In the genomic region with DNA sequence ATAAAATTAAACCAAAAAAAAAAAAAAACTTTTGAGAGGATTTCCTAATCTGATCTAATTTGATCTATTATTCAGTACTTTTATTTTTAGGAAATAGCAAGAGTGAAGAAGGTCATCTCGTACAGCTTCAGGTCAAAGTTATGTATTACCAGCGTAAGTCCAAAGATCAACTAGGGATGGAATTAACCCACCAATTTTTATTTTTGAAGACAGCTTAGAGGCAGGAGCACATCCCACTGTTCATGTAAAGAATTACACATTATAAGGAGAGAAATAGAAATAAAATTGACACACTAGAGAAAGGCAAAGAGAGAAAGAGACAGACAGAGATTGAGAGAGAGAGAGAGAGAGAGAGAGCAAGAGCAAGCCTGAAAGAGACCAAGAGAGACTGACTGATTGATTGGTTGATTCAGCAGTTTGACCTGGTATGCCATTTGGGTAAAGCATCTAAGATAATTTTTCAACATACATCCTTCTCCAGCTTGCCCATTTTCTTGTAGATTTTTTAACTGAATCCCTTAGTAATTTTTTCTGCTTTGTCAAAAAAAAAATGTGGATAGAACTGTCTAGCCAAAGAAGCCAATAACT, we compare ENCODE assay signal across 1 cellular context.
TF ChIP-seq lines count a peak whose summit lies in the region.

No MANE protein-coding gene starts in this region.

TF ChIP-seq in GM12878, 131 proteins besides CTCF, POLR2A, EP300 and RAD21:
- TF ChIP-seq BCL11A (IDR thresholded peaks at IDR 0.05; ENCODE audit: low read depth, low read length) = no peak
- TF ChIP-seq REST (IDR thresholded peaks at IDR 0.05; ENCODE audit: low read depth, low read length) = no peak
- no peak for TF ChIP-seq ZNF207 (IDR thresholded peaks at IDR 0.05; ENCODE audit: borderline replicate concordance)
- TF ChIP-seq MEF2B (IDR thresholded peaks at IDR 0.05; ENCODE audit: partially characterized antibody, poor library complexity, severe bottlenecking) = no peak
- TF ChIP-seq ATF7 (IDR thresholded peaks at IDR 0.05; ENCODE audit: low read depth) = no peak
- TF ChIP-seq ASH2L (IDR thresholded peaks at IDR 0.05; ENCODE audit: borderline replicate concordance, low read depth) = no peak
- TF ChIP-seq, protein P1, sequence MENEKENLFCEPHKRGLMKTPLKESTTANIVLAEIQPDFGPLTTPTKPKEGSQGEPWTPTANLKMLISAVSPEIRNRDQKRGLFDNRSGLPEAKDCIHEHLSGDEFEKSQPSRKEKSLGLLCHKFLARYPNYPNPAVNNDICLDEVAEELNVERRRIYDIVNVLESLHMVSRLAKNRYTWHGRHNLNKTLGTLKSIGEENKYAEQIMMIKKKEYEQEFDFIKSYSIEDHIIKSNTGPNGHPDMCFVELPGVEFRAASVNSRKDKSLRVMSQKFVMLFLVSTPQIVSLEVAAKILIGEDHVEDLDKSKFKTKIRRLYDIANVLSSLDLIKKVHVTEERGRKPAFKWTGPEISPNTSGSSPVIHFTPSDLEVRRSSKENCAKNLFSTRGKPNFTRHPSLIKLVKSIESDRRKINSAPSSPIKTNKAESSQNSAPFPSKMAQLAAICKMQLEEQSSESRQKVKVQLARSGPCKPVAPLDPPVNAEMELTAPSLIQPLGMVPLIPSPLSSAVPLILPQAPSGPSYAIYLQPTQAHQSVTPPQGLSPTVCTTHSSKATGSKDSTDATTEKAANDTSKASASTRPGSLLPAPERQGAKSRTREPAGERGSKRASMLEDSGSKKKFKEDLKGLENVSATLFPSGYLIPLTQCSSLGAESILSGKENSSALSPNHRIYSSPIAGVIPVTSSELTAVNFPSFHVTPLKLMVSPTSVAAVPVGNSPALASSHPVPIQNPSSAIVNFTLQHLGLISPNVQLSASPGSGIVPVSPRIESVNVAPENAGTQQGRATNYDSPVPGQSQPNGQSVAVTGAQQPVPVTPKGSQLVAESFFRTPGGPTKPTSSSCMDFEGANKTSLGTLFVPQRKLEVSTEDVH (IDR thresholded peaks at IDR 0.05; ENCODE audit: low read depth, partially characterized antibody) = no peak
- no peak for TF ChIP-seq BMI1 (IDR thresholded peaks at IDR 0.05; ENCODE audit: borderline replicate concordance)
